ENCODE assay signal across 24 cellular contexts in genomic region chr3:119557874-119558264, GRCh38. TPM values are rescaled to one million over a fixed set of nuclear protein-coding genes. Genes with fewer than 3 reads are reported as not detected.
A peak's percentile ranks its signal among the peaks of the same experiment; 100 is the strongest.
DNase-seq lines count a peak whose midpoint lies in the region; ATAC-seq and TF ChIP-seq lines count a peak whose summit lies in the region.
"Had no signal": no experiment of that assay in that cellular context is flagged by ENCODE, and none has a peak within 500 bp of the region (broad histone marks: within the 10 kb centered on the region; RNA-seq: fewer than 3 reads in every experiment).

No MANE protein-coding gene starts in this region.

- peak overlapping the region; percentile 78 for H3K27ac Mint-ChIP-seq in activated CD8-positive, alpha-beta T cell treated with anti-CD3 and anti-CD28 coated beads, Interleukin-2, amount 10 ng/mL, durations not matched to agents 7 days and 5 days
- H3K27ac Mint-ChIP-seq: activated naive CD4-positive, alpha-beta T cell treated with anti-CD3 and anti-CD28 coated beads, Interleukin-2, amount 50 U/mL, for 72 hours; type B pancreatic cell had no signal

- H3K9me3 Mint-ChIP-seq in activated CD8-positive, alpha-beta T cell treated with anti-CD3 and anti-CD28 coated beads, Interleukin-2, amount 10 ng/mL, durations not matched to agents 7 days and 5 days (ENCODE audit: insufficient read depth) = no peaks in the 10 kb centered on the region
- H3K9me3 Mint-ChIP-seq: activated naive CD4-positive, alpha-beta T cell treated with anti-CD3 and anti-CD28 coated beads, Interleukin-2, amount 50 U/mL, for 72 hours; type B pancreatic cell had no signal

- no peaks in the 10 kb centered on the region for H3K27me3 ChIP-seq in right cardiac atrium (ENCODE audit: control insufficient read depth, insufficient read depth)
- H3K27me3 ChIP-seq: esophagus squamous epithelium, gastroesophageal sphincter, SJCRH30 had no signal

- no peak for DNase-seq in GM12864 (ENCODE audit: low read depth)
- DNase-seq in KBM-7 = peak; percentile 56
- peak; percentile 77 for DNase-seq in activated CD8-positive, alpha-beta T cell treated with anti-CD3 and anti-CD28 coated beads, Interleukin-2, amount 10 ng/mL, durations not matched to agents 7 days and 5 days
- peak; percentile 53 for DNase-seq in stimulated activated CD8-positive, alpha-beta memory T cell treated with anti-CD3 and anti-CD28 coated beads, Interleukin-4, amount 100 ng/mL, for 48 hours
- no peak for DNase-seq in right cardiac atrium
- DNase-seq: AML-193; effector memory CD4-positive, alpha-beta T cell; esophagus squamous epithelium; H7; NCI-H1048; NCI-H187 treated with DMSO at 0.1 percent for 48 hours; NCI-H226; SJCRH30; stimulated activated CD4-positive, alpha-beta T cell treated with anti-CD3 and anti-CD28 coated beads, Interleukin-1b, Interleukin-23, amount 100 ng/mL, for 48 hours had no signal

- peaks cover 42% of the 10 kb centered on the region for H3K36me3 Mint-ChIP-seq in activated CD8-positive, alpha-beta T cell treated with anti-CD3 and anti-CD28 coated beads, Interleukin-2, amount 10 ng/mL, durations not matched to agents 7 days and 5 days (ENCODE audit: low read depth)
- H3K36me3 Mint-ChIP-seq: activated naive CD4-positive, alpha-beta T cell treated with anti-CD3 and anti-CD28 coated beads, Interleukin-2, amount 50 U/mL, for 72 hours; type B pancreatic cell had no signal

- peak overlapping the region; percentile 78 for H3K4me3 Mint-ChIP-seq in activated CD8-positive, alpha-beta T cell treated with anti-CD3 and anti-CD28 coated beads, Interleukin-2, amount 10 ng/mL, durations not matched to agents 7 days and 5 days
- H3K4me3 Mint-ChIP-seq: type B pancreatic cell had no signal

- H3K27me3 Mint-ChIP-seq in activated CD8-positive, alpha-beta T cell treated with anti-CD3 and anti-CD28 coated beads, Interleukin-2, amount 10 ng/mL, durations not matched to agents 7 days and 5 days (ENCODE audit: low read depth) = no peaks in the 10 kb centered on the region

- H3K27ac ChIP-seq in right cardiac atrium (ENCODE audit: low read length) = no peak overlapping the region
- H3K27ac ChIP-seq: esophagus squamous epithelium, gastroesophageal sphincter, prostate gland, SJCRH30 had no signal

- TF ChIP-seq CTCF in GM12864 (IDR thresholded peaks at IDR 0.05; ENCODE audit: low read depth, low read length, missing control alignments) = no peak

- peak; percentile 35 for ATAC-seq in activated CD8-positive, alpha-beta T cell treated with anti-CD3 and anti-CD28 coated beads, Interleukin-2, amount 10 ng/mL, durations not matched to agents 7 days and 5 days
- ATAC-seq in GM21529 (IDR thresholded peaks at IDR 0.05; ENCODE audit: unreplicated experiment) = no peak
- ATAC-seq in GM19395 (IDR thresholded peaks at IDR 0.05; ENCODE audit: unreplicated experiment) = no peak
- ATAC-seq in right cardiac atrium = no peak
- ATAC-seq: activated naive CD4-positive, alpha-beta T cell treated with anti-CD3 and anti-CD28 coated beads, Interleukin-2, amount 50 U/mL, for 72 hours; gastroesophageal sphincter had no signal

- POLR2A ChIA-PET in activated CD8-positive, alpha-beta T cell treated with anti-CD3 and anti-CD28 coated beads, Interleukin-2, amount 10 ng/mL, durations not matched to agents 7 days and 5 days (lab: Charles Lee) = interaction anchor here (1.0 to 4.3 kb wide), 3 partner anchors 59 to 118 kb away, joined by 3 to 30 read pairs (median 10); partner anchors contain the start of genes TIMMDC1 and TMEM39A

- no peaks in the 10 kb centered on the region for H3K9me3 ChIP-seq in right cardiac atrium (ENCODE audit: control insufficient read depth, low read length)
- H3K9me3 ChIP-seq: esophagus squamous epithelium, gastroesophageal sphincter, prostate gland, SJCRH30 had no signal

- CTCF ChIA-PET in activated CD8-positive, alpha-beta T cell treated with anti-CD3 and anti-CD28 coated beads, Interleukin-2, amount 10 ng/mL, durations not matched to agents 7 days and 5 days (lab: Charles Lee) = interaction anchor here (1.1 to 1.9 kb wide), 5 partner anchors 15 to 317 kb away, joined by 3 to 5 read pairs (median 4); partner anchors contain the start of genes B4GALT4 and TIMMDC1

- 82% methylated on average over 3 of the region's 3 CpGs for WGBS in right cardiac atrium

- no peaks in the 10 kb centered on the region for H3K4me1 ChIP-seq in right cardiac atrium (ENCODE audit: control insufficient read depth, insufficient read depth, low read length)
- H3K4me1 ChIP-seq: esophagus squamous epithelium, gastroesophageal sphincter, prostate gland, SJCRH30 had no signal

- H3K4me3 ChIP-seq in GM12864 (ENCODE audit: low read depth, low read length) (peak overlapping the region; percentile 82), right cardiac atrium (ENCODE audit: low read length) (no peak overlapping the region)
- H3K4me3 ChIP-seq: gastroesophageal sphincter, lung, prostate gland, SJCRH30 had no signal

- in situ Hi-C loops in KBM-7 (cut with MboI; ENCODE audit: low pct_unique_long_range_greater_than_20kb, low sequenced_read_pairs) = no loop called here

- intact Hi-C loops in right cardiac atrium (cut with DNase I) = no loop called here

- H3K4me1 Mint-ChIP-seq in activated CD8-positive, alpha-beta T cell treated with anti-CD3 and anti-CD28 coated beads, Interleukin-2, amount 10 ng/mL, durations not matched to agents 7 days and 5 days (ENCODE audit: low read depth) = peaks cover 75% of the 10 kb centered on the region

RNA-seq across cellular contexts. Expression of gene CD80, which starts 1.5 kb away (rescaled TPM):
- 10 to 100 TPM; 19.1 to 20.2 TPM for total RNA-seq in activated CD8-positive, alpha-beta T cell treated with anti-CD3 and anti-CD28 coated beads, Interleukin-2, amount 10 ng/mL, durations not matched to agents 7 days and 5 days
- total RNA-seq in right cardiac atrium = under 1 TPM in 3 of 4 donors, not detected in 1; 0.17 to 0.54 (median 0.26) TPM
- 0.14 TPM for polyA plus RNA-seq in right cardiac atrium
- total RNA-seq: H7, LHCN-M2, prostate gland had no signal
- polyA plus RNA-seq: keratinocyte had no signal

RNA-seq across cellular contexts. Expression of gene ADPRH, which starts 21.4 kb away (rescaled TPM):
- 1 to 10 TPM; 3.2 to 3.8 TPM for total RNA-seq in activated CD8-positive, alpha-beta T cell treated with anti-CD3 and anti-CD28 coated beads, Interleukin-2, amount 10 ng/mL, durations not matched to agents 7 days and 5 days
- 10 to 100 TPM in 3 of 4 donors, 1 to 10 TPM in 1; 9.5 to 11.9 (median 10.3) TPM for total RNA-seq in right cardiac atrium
- 6.5 TPM for polyA plus RNA-seq in right cardiac atrium

RNA-seq across cellular contexts. Expression of gene PLA1A, which starts 39.8 kb away (rescaled TPM):
- not detected for total RNA-seq in activated CD8-positive, alpha-beta T cell treated with anti-CD3 and anti-CD28 coated beads, Interleukin-2, amount 10 ng/mL, durations not matched to agents 7 days and 5 days
- 1 to 10 TPM; 4.3 to 7.5 (median 5.5) TPM for total RNA-seq in right cardiac atrium
- 4.4 TPM for polyA plus RNA-seq in right cardiac atrium
- total RNA-seq: H7; LHCN-M2; T-helper 2 cell treated with Interferon-gamma antibody and Interleukin-4, amounts not matched to agents 100 ng/mL and 5 ng/mL, for 36 hours had no signal
- polyA plus RNA-seq: keratinocyte had no signal

RNA-seq across cellular contexts. Expression of gene TIMMDC1, which starts 59.5 kb away (rescaled TPM):
- 10 to 100 TPM; 78.1 to 79.8 TPM for total RNA-seq in activated CD8-positive, alpha-beta T cell treated with anti-CD3 and anti-CD28 coated beads, Interleukin-2, amount 10 ng/mL, durations not matched to agents 7 days and 5 days
- 100 to 1,000 TPM; 205 to 254 (median 232) TPM for total RNA-seq in right cardiac atrium
- 146 TPM for polyA plus RNA-seq in right cardiac atrium

Comparison
In these comparisons a context has a peak if more than half of its experiments do, and no peak if none do; other contexts are left out.
1. DNase-seq: peak in KBM-7 (single experiment), activated CD8-positive, alpha-beta T cell treated with anti-CD3 and anti-CD28 coated beads, Interleukin-2, amount 10 ng/mL, durations not matched to agents 7 days and 5 days (single experiment) and stimulated activated CD8-positive, alpha-beta memory T cell treated with anti-CD3 and anti-CD28 coated beads, Interleukin-4, amount 100 ng/mL, for 48 hours (single experiment); none in GM12864 (single experiment) and right cardiac atrium (0 of 3).
2. RNA of gene CD80, which starts 1.5 kb away (total RNA-seq): 19.1 to 20.2 TPM in activated CD8-positive, alpha-beta T cell treated with anti-CD3 and anti-CD28 coated beads, Interleukin-2, amount 10 ng/mL, durations not matched to agents 7 days and 5 days; 0.17 to 0.54 TPM in right cardiac atrium; every median in the first group is over 10 times any median in the second.
3. RNA of gene PLA1A, which starts 39.8 kb away (total RNA-seq): 4.3 to 7.5 TPM in right cardiac atrium; not detected in activated CD8-positive, alpha-beta T cell treated with anti-CD3 and anti-CD28 coated beads, Interleukin-2, amount 10 ng/mL, durations not matched to agents 7 days and 5 days; every median in the first group is over 4 times any median in the second.